ENCODE assay signal across 8 cellular contexts in the genomic region with DNA sequence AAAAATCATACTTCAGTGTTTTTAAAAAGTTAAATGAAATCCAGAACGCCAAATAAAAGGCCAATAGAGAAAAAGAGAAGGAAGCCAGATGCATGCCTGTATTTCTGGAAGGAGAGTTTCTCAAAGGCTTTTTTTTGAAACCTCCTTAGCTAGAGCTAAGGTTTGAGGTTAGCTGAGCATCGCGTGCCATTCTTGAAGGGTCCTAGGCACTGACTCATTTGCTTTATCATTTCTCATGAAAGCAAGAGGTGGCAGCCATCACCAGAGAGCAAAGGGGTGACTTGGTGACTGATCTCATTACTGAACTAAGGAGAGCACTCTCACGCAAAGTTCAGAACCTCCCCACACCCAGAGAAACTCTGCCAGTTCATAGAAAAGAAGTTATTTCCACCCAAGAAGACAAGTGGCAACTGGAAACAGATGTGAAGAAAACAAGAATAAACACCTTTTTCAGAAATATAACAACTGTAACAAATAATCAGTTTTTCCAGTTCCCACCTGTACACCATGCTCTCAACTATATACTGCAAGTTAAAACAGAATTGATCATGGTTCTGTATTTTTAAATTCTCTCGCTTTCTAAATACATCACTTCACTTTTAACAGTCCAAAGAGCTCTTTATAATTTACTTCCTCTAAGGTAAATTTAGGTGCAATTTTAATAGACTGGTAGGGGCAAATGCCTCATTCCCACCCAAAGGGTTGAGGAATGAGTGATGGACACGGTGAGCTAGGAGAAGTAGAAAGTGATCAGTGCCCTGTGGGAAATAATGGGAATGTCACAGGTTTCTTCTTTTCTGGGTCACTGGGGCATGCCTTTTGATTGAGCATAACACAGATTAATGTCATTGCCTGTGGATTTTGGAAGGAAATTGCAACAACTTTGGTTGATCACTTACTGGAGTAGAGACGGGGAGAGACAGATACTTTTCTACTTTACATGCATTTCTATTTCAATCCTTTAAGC. TPM values are rescaled to one million over a fixed set of nuclear protein-coding genes. Genes with fewer than 3 reads are reported as not detected.
DNase-seq lines count a peak whose midpoint lies in the region; ATAC-seq and TF ChIP-seq lines count a peak whose summit lies in the region.

No MANE protein-coding gene starts in this region.

- no peak for ATAC-seq in left colon

- no peaks in the 10 kb centered on the region for H3K79me2 ChIP-seq in GM23248 (ENCODE audit: insufficient read depth)

- no peaks in the 10 kb centered on the region for H4K20me1 ChIP-seq in GM23248 (ENCODE audit: insufficient read depth)

- H3K4me1 ChIP-seq in GM23248 (ENCODE audit: insufficient read depth), result no peaks in the 10 kb centered on the region

- H3K9ac ChIP-seq in GM23248, result no peak overlapping the region

- 61 to 62% methylated on average over 7 of the region's 7 CpGs for WGBS in GM23248 (ENCODE audit: low coverage in 1 of 2, low lambda C conversion rate in 2 of 2, missing lambda C conversion rate in 2 of 2), 2 experiments

- in situ Hi-C loops in GM23248 (cut with MboI), result no loop called here

- H3K27me3 Mint-ChIP-seq in activated naive CD8-positive, alpha-beta T cell, result no peaks in the 10 kb centered on the region

- TF ChIP-seq POLR2A in GM10847 (IDR thresholded peaks at IDR 0.05; ENCODE audit: extremely low read depth, insufficient read length), result peak; percentile 15

- H3K4me3 ChIP-seq in GM23248, result no peak overlapping the region

- H3K9me2 ChIP-seq in GM23248 (ENCODE audit: insufficient read depth), result no peaks in the 10 kb centered on the region

- intact Hi-C loops in left colon (cut with DNase I, micrococcal nuclease), result no loop called here

- no peaks in the 10 kb centered on the region for H3K36me3 ChIP-seq in GM23248 (ENCODE audit: low read depth)

- H3K4me1 Mint-ChIP-seq in activated naive CD8-positive, alpha-beta T cell (ENCODE audit: low read depth), result peaks cover 80% of the 10 kb centered on the region

- peak; percentile 7 for DNase-seq in GM23248
- peak; percentile 74 for DNase-seq in NK-92 treated with Interleukin-12 subunit alpha and Interleukin-12 subunit beta, amount 100 ng/mL, for 24 hours (lab: John Stamatoyannopoulos, UW)
- peak; percentile 47 to 77 for DNase-seq in stimulated activated CD8-positive, alpha-beta memory T cell treated with anti-CD3 and anti-CD28 coated beads, Interleukin-7, amount 100 ng/mL, for 48 hours (ENCODE audit: extremely low read depth in 1 of 2, low read depth in 1 of 2)
- DNase-seq in NCI-H774 (lab: John Stamatoyannopoulos, UW), result no peak
- no peak for DNase-seq in left colon
- no peak for DNase-seq in D341Med (ENCODE audit: low spot score)

- no peaks in the 10 kb centered on the region for H3K9me3 ChIP-seq in GM23248 (ENCODE audit: low read depth)

- H3F3A ChIP-seq in GM23248 (ENCODE audit: insufficient read depth), result no peaks in the 10 kb centered on the region

- H3K9me3 Mint-ChIP-seq in activated naive CD8-positive, alpha-beta T cell (ENCODE audit: low read depth), result no peaks in the 10 kb centered on the region

- H3K4me2 ChIP-seq in GM23248 (ENCODE audit: unreplicated experiment), result no peak overlapping the region

- peaks cover 28% of the 10 kb centered on the region for H3K27me3 ChIP-seq in GM23248 (replicated peaks; ENCODE audit: insufficient read depth)

- peak overlapping the region; percentile 100 for H3K27ac Mint-ChIP-seq in activated naive CD8-positive, alpha-beta T cell

- H3K27ac ChIP-seq in GM23248, result no peak overlapping the region

- H3K4me3 Mint-ChIP-seq in activated naive CD8-positive, alpha-beta T cell, result peak overlapping the region; percentile 81

- H2AFZ ChIP-seq in GM23248, result no peak overlapping the region

- peaks cover 8% of the 10 kb centered on the region for H3K36me3 Mint-ChIP-seq in activated naive CD8-positive, alpha-beta T cell

RNA-seq across cellular contexts. Expression of a gene that starts 24.7 kb away (rescaled TPM):
- total RNA-seq in GM23248 (2014; rRNA removed; shearing (Covaris generic)), result not detected in 2 replicates
- not detected in 2 replicates for polyA plus RNA-seq in GM23248 (2016; fragmentation: Nextera tagmentation; extraction: Ambion mirVana)
- 1 to 10 TPM; 2.4 to 6.1 TPM for total RNA-seq in left colon

RNA-seq across cellular contexts. Expression of a gene that starts 33.7 kb away (rescaled TPM):
- total RNA-seq in GM23248 (2014; rRNA removed; shearing (Covaris generic)), result 46.4 and 51.3 TPM in 2 replicates
- polyA plus RNA-seq in GM23248 (2016; fragmentation: Nextera tagmentation; extraction: Ambion mirVana), result 59.2 and 60.7 TPM in 2 replicates
- total RNA-seq in left colon, result 10 to 100 TPM; 47.5 to 70.9 TPM

RNA-seq across cellular contexts. Expression of a gene that starts 37.0 kb away (rescaled TPM):
- total RNA-seq in GM23248 (2014; rRNA removed; shearing (Covaris generic)), result 33.6 and 34.3 TPM in 2 replicates
- 9.2 and 10.1 TPM in 2 replicates for polyA plus RNA-seq in GM23248 (2016; fragmentation: Nextera tagmentation; extraction: Ambion mirVana)
- 10 to 100 TPM; 15.6 to 16.3 TPM for total RNA-seq in left colon

RNA-seq across cellular contexts. Expression of a gene that starts 59.0 kb away (rescaled TPM):
- not detected in 2 replicates for total RNA-seq in GM23248 (2014; rRNA removed; shearing (Covaris generic))
- not detected in 2 replicates for polyA plus RNA-seq in GM23248 (2016; fragmentation: Nextera tagmentation; extraction: Ambion mirVana)
- not detected for total RNA-seq in left colon

Comparison
In these comparisons a context has a peak if more than half of its experiments do, and no peak if none do; other contexts are left out.
1. DNase-seq: peak in GM23248 (single experiment), NK-92 treated with Interleukin-12 subunit alpha and Interleukin-12 subunit beta, amount 100 ng/mL, for 24 hours (single experiment) and stimulated activated CD8-positive, alpha-beta memory T cell treated with anti-CD3 and anti-CD28 coated beads, Interleukin-7, amount 100 ng/mL, for 48 hours (2 of 2); none in NCI-H774 (single experiment), left colon (0 of 2) and D341Med (single experiment).